1 cellular context compared by ENCODE assay signal in the genomic region with DNA sequence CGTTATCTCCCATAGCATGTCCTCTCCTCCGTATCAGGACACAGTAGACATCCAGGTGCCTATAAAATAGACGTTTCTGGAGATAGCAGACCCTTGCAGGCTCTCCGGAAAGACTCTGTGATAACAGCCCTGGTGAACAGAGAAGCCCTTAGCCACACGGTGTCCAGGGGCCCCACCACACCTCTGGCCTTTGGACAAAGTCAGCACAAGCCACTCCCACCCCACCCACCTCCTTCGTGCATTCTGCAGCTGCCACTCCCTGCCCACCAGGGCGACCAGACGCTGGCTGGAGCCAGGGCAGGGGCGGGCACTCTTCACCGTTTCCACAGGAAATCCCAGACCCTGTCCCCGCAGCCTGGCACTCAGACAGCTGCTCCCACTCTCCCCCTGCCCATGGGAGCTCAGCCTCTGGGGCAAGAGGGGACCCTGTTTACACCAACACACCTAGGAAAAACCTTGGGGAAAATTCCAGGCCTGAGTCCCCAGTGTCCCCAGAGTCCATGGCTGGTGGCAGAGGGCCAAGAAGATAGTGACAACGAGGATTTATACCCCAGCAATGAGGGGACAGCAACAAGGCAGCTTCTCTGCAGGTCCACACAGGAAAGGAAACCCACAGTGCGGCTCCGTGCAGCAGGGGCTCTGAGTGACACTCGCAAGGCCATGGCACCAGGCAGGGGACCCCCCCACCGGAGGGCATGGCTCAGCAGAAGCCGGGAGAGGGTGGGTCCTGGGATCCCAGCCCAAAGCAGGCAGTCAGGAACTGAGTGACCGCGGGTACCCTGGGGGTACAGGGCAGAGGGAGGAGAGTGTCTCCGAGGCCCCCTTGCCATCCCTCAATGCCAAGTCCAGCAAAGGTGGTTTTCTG.
A peak's percentile ranks its signal among the peaks of the same experiment; 100 is the strongest.
TF ChIP-seq lines count a peak whose summit lies in the region.

No MANE protein-coding gene starts in this region.

TF ChIP-seq in K562, 482 proteins besides CTCF, POLR2A, EP300 and RAD21:
- TF ChIP-seq TAF1 (IDR thresholded peaks at IDR 0.05; ENCODE audit: control insufficient read depth, extremely low read depth, insufficient read depth, low read length, severe bottlenecking) (no peak), SMARCE1 (IDR thresholded peaks at IDR 0.05) (no peak), PREB (CRISPR knock-in tag; IDR thresholded peaks at IDR 0.05) (no peak), TCF3 (CRISPR knock-in tag; IDR thresholded peaks at IDR 0.05) (peak; percentile 19; the same call in 1 of the 2 replicates), MLLT1 (IDR thresholded peaks at IDR 0.05) (no peak), MXI1 (IDR thresholded peaks at IDR 0.05; ENCODE audit: low read depth, low read length) (no peak), MAFG (tag; conservative IDR thresholded peaks at IDR 0.05) (no peak), SRSF3 (IDR thresholded peaks at IDR 0.05; ENCODE audit: insufficient read depth, low read length) (no peak), CHD1 (IDR thresholded peaks at IDR 0.05; ENCODE audit: low read length) (no peak), SMAD1 (IDR thresholded peaks at IDR 0.05; ENCODE audit: low read depth, low read length, partially characterized antibody) (no peak), NFIC (IDR thresholded peaks at IDR 0.05) (0 out of 2 replicates have a peak, but pooled peaks have one; percentile 20), CBFA2T2 (conservative IDR thresholded peaks at IDR 0.05) (peak; percentile 26; the same call in 1 of the 2 replicates), ZNF175 (CRISPR knock-in tag; IDR thresholded peaks at IDR 0.05; ENCODE audit: low read depth) (no peak), CBFA2T3 (IDR thresholded peaks at IDR 0.05) (peak; percentile 45), DIDO1 (tag; IDR thresholded peaks at IDR 0.05; ENCODE audit: low read depth) (no peak), MED1 (CRISPR knock-in tag; IDR thresholded peaks at IDR 0.05; ENCODE audit: borderline replicate concordance) (no peak), STAG1 (CRISPR knock-in tag; IDR thresholded peaks at IDR 0.05; ENCODE audit: borderline replicate concordance) (no peak), RBM25 (IDR thresholded peaks at IDR 0.05; ENCODE audit: low read depth, low read length, severe bottlenecking) (no peak), CBX1 (IDR thresholded peaks at IDR 0.05; ENCODE audit: low read depth) (no peak), EGR1 (conservative IDR thresholded peaks at IDR 0.05) (no peak), CAMTA2 (CRISPR knock-in tag; conservative IDR thresholded peaks at IDR 0.05) (no peak), ZHX1 (conservative IDR thresholded peaks at IDR 0.05; ENCODE audit: low read length) (no peak)
- TF ChIP-seq, protein P1, sequence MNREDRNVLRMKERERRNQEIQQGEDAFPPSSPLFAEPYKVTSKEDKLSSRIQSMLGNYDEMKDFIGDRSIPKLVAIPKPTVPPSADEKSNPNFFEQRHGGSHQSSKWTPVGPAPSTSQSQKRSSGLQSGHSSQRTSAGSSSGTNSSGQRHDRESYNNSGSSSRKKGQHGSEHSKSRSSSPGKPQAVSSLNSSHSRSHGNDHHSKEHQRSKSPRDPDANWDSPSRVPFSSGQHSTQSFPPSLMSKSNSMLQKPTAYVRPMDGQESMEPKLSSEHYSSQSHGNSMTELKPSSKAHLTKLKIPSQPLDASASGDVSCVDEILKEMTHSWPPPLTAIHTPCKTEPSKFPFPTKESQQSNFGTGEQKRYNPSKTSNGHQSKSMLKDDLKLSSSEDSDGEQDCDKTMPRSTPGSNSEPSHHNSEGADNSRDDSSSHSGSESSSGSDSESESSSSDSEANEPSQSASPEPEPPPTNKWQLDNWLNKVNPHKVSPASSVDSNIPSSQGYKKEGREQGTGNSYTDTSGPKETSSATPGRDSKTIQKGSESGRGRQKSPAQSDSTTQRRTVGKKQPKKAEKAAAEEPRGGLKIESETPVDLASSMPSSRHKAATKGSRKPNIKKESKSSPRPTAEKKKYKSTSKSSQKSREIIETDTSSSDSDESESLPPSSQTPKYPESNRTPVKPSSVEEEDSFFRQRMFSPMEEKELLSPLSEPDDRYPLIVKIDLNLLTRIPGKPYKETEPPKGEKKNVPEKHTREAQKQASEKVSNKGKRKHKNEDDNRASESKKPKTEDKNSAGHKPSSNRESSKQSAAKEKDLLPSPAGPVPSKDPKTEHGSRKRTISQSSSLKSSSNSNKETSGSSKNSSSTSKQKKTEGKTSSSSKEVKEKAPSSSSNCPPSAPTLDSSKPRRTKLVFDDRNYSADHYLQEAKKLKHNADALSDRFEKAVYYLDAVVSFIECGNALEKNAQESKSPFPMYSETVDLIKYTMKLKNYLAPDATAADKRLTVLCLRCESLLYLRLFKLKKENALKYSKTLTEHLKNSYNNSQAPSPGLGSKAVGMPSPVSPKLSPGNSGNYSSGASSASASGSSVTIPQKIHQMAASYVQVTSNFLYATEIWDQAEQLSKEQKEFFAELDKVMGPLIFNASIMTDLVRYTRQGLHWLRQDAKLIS (CRISPR knock-in tag; IDR thresholded peaks at IDR 0.05) = no peak
